ENCODE assay signal across 10 cellular contexts in the genomic region with DNA sequence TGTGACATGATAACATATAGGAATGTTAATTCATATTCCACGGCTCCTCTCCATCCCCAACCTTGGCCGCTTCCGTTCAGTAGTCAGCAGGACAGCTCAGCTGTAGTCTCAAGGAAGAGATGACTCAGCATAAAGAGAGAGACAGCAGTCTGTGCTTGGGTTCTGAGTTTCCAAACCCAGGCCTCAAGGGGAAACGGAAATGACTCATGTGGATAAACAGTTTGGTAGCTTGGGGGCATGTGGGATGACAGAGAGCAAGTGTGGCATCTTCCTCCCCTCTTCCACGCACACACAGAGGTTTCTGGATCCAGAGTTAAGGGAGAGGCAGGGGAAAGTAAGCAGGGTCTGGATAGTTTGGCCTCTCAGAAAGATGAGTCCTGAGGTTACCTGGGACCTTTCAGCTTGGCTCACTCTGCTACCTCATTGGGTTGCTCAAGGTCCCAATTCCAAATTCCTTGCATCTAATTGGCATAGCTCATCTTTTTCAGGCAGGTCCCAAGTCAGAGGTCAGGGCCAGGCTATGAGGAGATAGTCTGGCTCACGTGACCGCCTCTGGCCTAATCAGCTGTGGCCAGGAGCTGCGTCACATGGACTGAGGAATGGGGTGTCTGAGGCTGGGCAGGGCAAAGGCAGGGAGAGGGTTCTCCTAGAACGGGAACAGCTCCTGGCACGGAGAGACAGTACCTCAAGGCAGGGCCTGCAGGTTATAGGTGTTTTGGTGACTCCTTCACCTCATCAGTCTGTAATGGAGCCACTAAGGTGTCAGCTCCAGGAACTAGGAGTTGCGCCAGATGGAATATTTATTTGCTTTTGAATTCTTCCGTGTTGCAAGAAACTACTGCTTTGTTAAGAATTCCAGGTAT. TPM values are rescaled to one million over a fixed set of nuclear protein-coding genes. Genes with fewer than 3 reads are reported as not detected.
DNase-seq lines count a peak whose midpoint lies in the region; ATAC-seq, FAIRE-seq and TF ChIP-seq lines count a peak whose summit lies in the region.
"Had no signal": no experiment of that assay in that cellular context is flagged by ENCODE, and none has a peak within 500 bp of the region (broad histone marks: within the 10 kb centered on the region; RNA-seq: fewer than 3 reads in every experiment).

No MANE protein-coding gene starts in this region.

- H3K36me3 ChIP-seq in BJ (ENCODE audit: control insufficient read depth, insufficient read depth, low read length) (no peaks in the 10 kb centered on the region), MG63 (no peaks in the 10 kb centered on the region), esophagus (ENCODE audit: control insufficient read depth in 2 of 2, insufficient read depth in 2 of 2, low read length in 1 of 2) (no peaks in the 10 kb centered on the region), pancreas (no peaks in the 10 kb centered on the region)

- no peak for FAIRE-seq in pancreas (lab: Jason Lieb, UNC)

- H3K9me3 Mint-ChIP-seq in activated CD4-positive, alpha-beta T cell treated with anti-CD3 and anti-CD28 coated beads for 36 hours (ENCODE audit: low read depth): no peaks in the 10 kb centered on the region

- H3K9me3 ChIP-seq in MG63 (no peaks in the 10 kb centered on the region), esophagus (ENCODE audit: control insufficient read depth in 2 of 2, insufficient read depth in 1 of 2, low read depth in 1 of 2, low read length in 1 of 2) (no peaks in the 10 kb centered on the region), pancreas (no peaks in the 10 kb centered on the region)

- H3K36me3 Mint-ChIP-seq in activated CD4-positive, alpha-beta T cell treated with anti-CD3 and anti-CD28 coated beads for 36 hours (ENCODE audit: low read depth): no peaks in the 10 kb centered on the region

- H3K4me1 Mint-ChIP-seq in activated CD4-positive, alpha-beta T cell treated with anti-CD3 and anti-CD28 coated beads for 36 hours: peaks cover 15% of the 10 kb centered on the region

- ATAC-seq in GM18909 (IDR thresholded peaks at IDR 0.05; ENCODE audit: poor library complexity, unreplicated experiment): peak; percentile 65
- peak; percentile 98 for ATAC-seq in activated CD4-positive, alpha-beta T cell treated with anti-CD3 and anti-CD28 coated beads for 36 hours
- ATAC-seq in pancreas: peak in 3 of 4 donors; percentile 70 to 85 (median 85)
- no peak for ATAC-seq in GM19035 (IDR thresholded peaks at IDR 0.05; ENCODE audit: unreplicated experiment)

- peak overlapping the region; percentile 11 for H3K27ac Mint-ChIP-seq in activated CD4-positive, alpha-beta T cell treated with anti-CD3 and anti-CD28 coated beads for 36 hours

- DNase-seq in BJ (ENCODE audit: low read depth) (peak; percentile 92), MG63 (peak; percentile 79), pancreas (no peak), NCI-H1105 (lab: John Stamatoyannopoulos, UW) (no peak)
- DNase-seq in activated CD4-positive, alpha-beta T cell treated with anti-CD3 and anti-CD28 coated beads for 36 hours: peak; percentile 68

- H3K4me1 ChIP-seq in esophagus (ENCODE audit: control insufficient read depth in 2 of 2, insufficient read depth in 2 of 2, low read length in 1 of 2) (peaks cover 8 to 17% of the 10 kb centered on the region in 2 donors), pancreas (peaks cover 0 to 3% (median 0%) of the 10 kb centered on the region in 3 donors)
- H3K4me1 ChIP-seq: parathyroid adenoma had no signal

- intact Hi-C loops in activated CD4-positive, alpha-beta T cell treated with anti-CD3 and anti-CD28 coated beads for 36 hours (cut with DNase I, micrococcal nuclease): loop anchor here (2.0 to 10.0 kb wide), 2 partner anchors 51 to 305 kb away; a partner anchor contains a TSS
- intact Hi-C loops in pancreas (cut with DNase I): no loop called here

- H3K27ac ChIP-seq in esophagus (ENCODE audit: low read depth in 2 of 2, low read length in 1 of 2) (peak overlapping the region; percentile 13 to 51), pancreas (no peak overlapping the region)
- H3K27ac ChIP-seq: KMS-11, parathyroid adenoma had no signal

- no peaks in the 10 kb centered on the region for H3K27me3 Mint-ChIP-seq in activated CD4-positive, alpha-beta T cell treated with anti-CD3 and anti-CD28 coated beads for 36 hours

- TF ChIP-seq CTCF in BJ (IDR thresholded peaks at IDR 0.05; ENCODE audit: insufficient read depth, low read depth, low read length): no peak
- no peak for TF ChIP-seq CTCF in pancreas (IDR thresholded peaks at IDR 0.05)

- POLR2A ChIA-PET in BJ (lab: Charles Lee): no interaction called here
- POLR2A ChIA-PET in activated CD4-positive, alpha-beta T cell treated with anti-CD3 and anti-CD28 coated beads for 36 hours (lab: Charles Lee): no interaction called here

- CTCF ChIA-PET in BJ (lab: Yijun Ruan, JAX): interaction anchor here (0.7 to 4.2 kb wide), 11 partner anchors 11 to 642 kb away, joined by 3 to 15 read pairs (median 4); no protein-coding TSS in a partner anchor
- CTCF ChIA-PET in activated CD4-positive, alpha-beta T cell treated with anti-CD3 and anti-CD28 coated beads for 36 hours (lab: Charles Lee): interaction anchor here (0.8 to 1.2 kb wide), 3 partner anchors 33 to 71 kb away, joined by 3 to 4 read pairs (median 3); no protein-coding TSS in a partner anchor

- H3K27me3 ChIP-seq in BJ (ENCODE audit: control insufficient read depth, insufficient read depth, low read length): no peaks in the 10 kb centered on the region
- H3K27me3 ChIP-seq in MG63: no peaks in the 10 kb centered on the region
- no peaks in the 10 kb centered on the region for H3K27me3 ChIP-seq in esophagus (ENCODE audit: control insufficient read depth in 1 of 2, insufficient read depth in 2 of 2, low read length in 2 of 2)
- H3K27me3 ChIP-seq in pancreas: no peaks in the 10 kb centered on the region

- no peak overlapping the region for H3K4me3 ChIP-seq in BJ (ENCODE audit: low read depth, low read length)
- H3K4me3 ChIP-seq in MG63: no peak overlapping the region
- no peak overlapping the region for H3K4me3 ChIP-seq in esophagus (ENCODE audit: low read depth in 1 of 2, low read length in 2 of 2)
- H3K4me3 ChIP-seq in pancreas: no peak overlapping the region

- no peak overlapping the region for H3K4me3 Mint-ChIP-seq in activated CD4-positive, alpha-beta T cell treated with anti-CD3 and anti-CD28 coated beads for 36 hours

- 43 to 50% methylated on average over 12 of the region's 12 CpGs for WGBS in esophagus, 2 donors
- 55 to 62% methylated on average over 12 of the region's 12 CpGs for WGBS in pancreas, 2 donors

RNA-seq across cellular contexts. Expression of a gene that starts 36.5 kb away (rescaled TPM):
- not detected in 2 replicates for polyA plus RNA-seq in BJ (2011; rRNA removed)
- polyA minus RNA-seq in BJ (2011; rRNA and poly(A)+ RNA removed): not detected in 2 replicates
- not detected in 2 replicates for total RNA-seq in MG63 (2014; rRNA removed; shearing (Covaris generic); ENCODE audit: low replicate concordance)
- not detected for total RNA-seq in activated CD4-positive, alpha-beta T cell treated with anti-CD3 and anti-CD28 coated beads for 36 hours
- not detected for polyA plus RNA-seq in esophagus
- not detected for total RNA-seq in pancreas
- polyA plus RNA-seq in pancreas: not detected

RNA-seq across cellular contexts. Expression of a gene that starts 51.4 kb away (rescaled TPM):
- 59.8 and 62.2 TPM in 2 replicates for polyA plus RNA-seq in BJ (2011; rRNA removed)
- 38.0 and 43.2 TPM in 2 replicates for polyA minus RNA-seq in BJ (2011; rRNA and poly(A)+ RNA removed)
- 30.5 and 36.0 TPM in 2 replicates for total RNA-seq in MG63 (2014; rRNA removed; shearing (Covaris generic); ENCODE audit: low replicate concordance)
- total RNA-seq in activated CD4-positive, alpha-beta T cell treated with anti-CD3 and anti-CD28 coated beads for 36 hours: 10 to 100 TPM; 55.2 to 61.5 TPM
- polyA plus RNA-seq in esophagus: 10 to 100 TPM; 39.8 to 43.2 TPM
- 10 to 100 TPM; 23.4 to 34.5 (median 27.8) TPM for total RNA-seq in pancreas
- polyA plus RNA-seq in pancreas: 10 to 100 TPM; 46.0 to 59.4 TPM

Comparison
In these comparisons a context has a peak if more than half of its experiments do, and no peak if none do; other contexts are left out.
1. DNase-seq: peak in BJ (single experiment), MG63 (single experiment) and activated CD4-positive, alpha-beta T cell treated with anti-CD3 and anti-CD28 coated beads for 36 hours (single experiment); none in pancreas (0 of 6) and NCI-H1105 (single experiment).
2. H3K27ac ChIP-seq: peak in esophagus (2 of 2); none in pancreas (0 of 4).
3. intact Hi-C loops: an anchor here in activated CD4-positive, alpha-beta T cell treated with anti-CD3 and anti-CD28 coated beads for 36 hours (2.0 to 10.0 kb wide); none called in pancreas.